ENCODE assay signal across 8 cellular contexts in the genomic region with DNA sequence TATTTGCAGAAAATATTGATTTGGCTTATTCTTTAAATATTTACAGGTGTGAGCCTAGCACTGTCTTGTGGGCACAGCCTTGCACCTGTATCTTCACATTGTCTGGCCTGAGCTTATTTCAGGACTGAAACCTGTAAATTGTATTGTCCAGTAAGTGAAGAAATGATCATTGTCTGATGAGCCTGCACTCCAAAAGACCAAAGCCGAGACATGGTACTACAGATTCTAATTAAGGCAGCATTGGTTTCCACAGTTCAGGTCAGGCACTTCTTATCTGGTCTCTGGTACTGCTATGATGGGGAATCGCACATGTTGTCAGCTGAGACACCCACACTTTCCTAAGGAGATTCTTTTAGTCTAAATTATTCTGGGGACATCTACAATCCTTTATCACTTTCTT.
"Had no signal": no experiment of that assay in that cellular context is flagged by ENCODE, and none has a peak within 500 bp of the region (broad histone marks: within the 10 kb centered on the region; RNA-seq: fewer than 3 reads in every experiment).

No MANE protein-coding gene starts in this region.

- ATAC-seq: GM12878 had no signal

- FAIRE-seq: G401.6, GM12878, GM12891, GM12892, GM18507, GM19239 had no signal

- DNase-seq: GDM1, GF-D8 had no signal

- H3K4me3 ChIP-seq: GM12878 had no signal
